27 cellular contexts compared by ENCODE assay signal in the genomic region with DNA sequence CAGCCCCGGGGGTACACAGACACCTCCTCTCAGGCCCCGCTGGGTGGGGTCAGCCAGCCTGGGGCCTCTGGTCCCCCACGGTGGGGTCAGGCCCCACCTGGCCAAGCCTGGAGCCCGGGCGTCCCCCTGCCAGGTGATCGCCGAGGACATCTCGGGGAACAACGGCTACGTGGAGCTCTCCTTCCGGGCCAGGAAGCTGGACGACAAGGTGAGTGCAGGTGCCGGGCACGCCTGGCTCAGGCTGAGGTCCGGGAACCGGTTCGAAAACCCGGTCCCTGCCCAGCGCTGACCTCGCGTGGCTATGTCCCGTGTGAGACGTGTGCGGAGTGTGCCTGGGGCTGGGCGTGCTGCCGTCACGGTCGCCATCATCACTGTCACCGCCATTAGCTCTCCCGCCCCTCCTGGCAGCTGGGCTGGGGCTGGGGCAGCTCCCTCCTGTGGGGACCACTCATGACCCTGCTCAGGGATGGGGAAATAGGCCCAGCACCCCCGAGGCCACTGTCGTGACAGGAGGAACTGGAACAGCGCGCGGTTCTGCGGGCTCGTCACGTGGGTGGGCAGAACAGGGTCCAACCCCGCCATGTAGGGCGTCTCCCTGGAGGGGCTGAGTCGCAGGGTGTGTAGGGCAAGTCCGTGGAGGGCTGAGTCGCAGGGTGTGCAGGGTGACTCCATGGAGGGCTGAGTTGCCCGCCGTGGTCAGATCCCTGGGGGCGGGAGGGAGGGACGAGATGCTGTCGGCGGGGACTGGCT. TPM values are rescaled to one million over a fixed set of nuclear protein-coding genes. Genes with fewer than 3 reads are reported as not detected.
"Had no signal": no experiment of that assay in that cellular context is flagged by ENCODE, and none has a peak within 500 bp of the region (broad histone marks: within the 10 kb centered on the region; RNA-seq: fewer than 3 reads in every experiment).

No MANE protein-coding gene starts in this region.

- FAIRE-seq: islet of Langerhans, TTC549 had no signal

- H3K9me3 ChIP-seq: esophagus muscularis mucosa, gastrocnemius medialis, sigmoid colon, upper lobe of left lung had no signal

- H3K4me2 ChIP-seq: smooth muscle cell had no signal

- DNase-seq: activated CD4-positive, alpha-beta T cell treated with anti-CD3 and anti-CD28 coated beads for 4 hours; activated CD4-positive, alpha-beta T cell treated with anti-CD3 and anti-CD28 coated beads, Interleukin-2, amount 50 U/mL, for 48 hours; activated CD4-positive, CD25-positive, alpha-beta regulatory T cell; activated CD8-positive, alpha-beta memory T cell treated with anti-CD3 and anti-CD28 coated beads, Interleukin-2, amount 50 U/mL, for 48 hours; activated naive CD4-positive, alpha-beta T cell; activated naive CD8-positive, alpha-beta T cell treated with anti-CD3 and anti-CD28 coated beads, Interleukin-2, amount 10 ng/mL, durations not matched to agents 7 days and 5 days; activated T-cell treated with anti-CD3 and anti-CD28 coated beads, Interleukin-2, amount 50 U/mL, for 4 hours; amniotic stem cell; cerebellar nuclear complex; gastrocnemius medialis; left cardiac atrium; sigmoid colon; stimulated activated CD4-positive, alpha-beta T cell treated with anti-CD3 and anti-CD28 coated beads, Interleukin-2, amount 100 ng/mL, for 48 hours; stimulated activated CD8-positive, alpha-beta memory T cell treated with anti-CD3 and anti-CD28 coated beads, Interleukin-4, amount 100 ng/mL, for 48 hours; stimulated activated naive CD4-positive, alpha-beta T cell; T-helper 1 cell had no signal

- H3K4me3 ChIP-seq: coronary artery, esophagus muscularis mucosa, gastrocnemius medialis, sigmoid colon, smooth muscle cell, upper lobe of left lung had no signal

- H3K36me3 ChIP-seq: esophagus muscularis mucosa, gastrocnemius medialis, sigmoid colon, upper lobe of left lung had no signal

- H3K4me1 ChIP-seq: gastrocnemius medialis, sigmoid colon had no signal

- H3K27me3 ChIP-seq: sigmoid colon, upper lobe of left lung had no signal

- H3K27ac ChIP-seq: coronary artery, esophagus muscularis mucosa, gastrocnemius medialis, sigmoid colon, upper lobe of left lung had no signal

RNA-seq across cellular contexts. Expression of a gene that starts 8.5 kb away (rescaled TPM):
- total RNA-seq: gastrocnemius medialis, left cardiac atrium, subcutaneous adipose tissue had no signal

RNA-seq across cellular contexts. Expression of a gene that starts 29.4 kb away (rescaled TPM):
- total RNA-seq: activated CD8-positive, alpha-beta memory T cell treated with anti-CD3 and anti-CD28 coated beads for 36 hours; activated naive CD8-positive, alpha-beta T cell treated with anti-CD3 and anti-CD28 coated beads, Interleukin-2, amount 10 ng/mL, durations not matched to agents 7 days and 5 days; activated T-cell treated with anti-CD3 and anti-CD28 coated beads, Interleukin-2, amount 50 U/mL, for 4 hours; activated T-helper 2 cell treated with anti-CD3 and anti-CD28 coated beads, Interferon-gamma antibody, Interleukin-2, Interleukin-4, amounts not matched to agents 10 μg/mL and 5 μg/mL and 100 μg/mL, durations not matched to agents 14 hours and 24 hours and 36 hours; gastrocnemius medialis; left cardiac atrium; mononuclear cell; myocyte; sigmoid colon; smooth muscle cell had no signal
- polyA plus RNA-seq: smooth muscle cell had no signal
